Comparison of ENCODE assay signal across 1 cellular context in the genomic region with DNA sequence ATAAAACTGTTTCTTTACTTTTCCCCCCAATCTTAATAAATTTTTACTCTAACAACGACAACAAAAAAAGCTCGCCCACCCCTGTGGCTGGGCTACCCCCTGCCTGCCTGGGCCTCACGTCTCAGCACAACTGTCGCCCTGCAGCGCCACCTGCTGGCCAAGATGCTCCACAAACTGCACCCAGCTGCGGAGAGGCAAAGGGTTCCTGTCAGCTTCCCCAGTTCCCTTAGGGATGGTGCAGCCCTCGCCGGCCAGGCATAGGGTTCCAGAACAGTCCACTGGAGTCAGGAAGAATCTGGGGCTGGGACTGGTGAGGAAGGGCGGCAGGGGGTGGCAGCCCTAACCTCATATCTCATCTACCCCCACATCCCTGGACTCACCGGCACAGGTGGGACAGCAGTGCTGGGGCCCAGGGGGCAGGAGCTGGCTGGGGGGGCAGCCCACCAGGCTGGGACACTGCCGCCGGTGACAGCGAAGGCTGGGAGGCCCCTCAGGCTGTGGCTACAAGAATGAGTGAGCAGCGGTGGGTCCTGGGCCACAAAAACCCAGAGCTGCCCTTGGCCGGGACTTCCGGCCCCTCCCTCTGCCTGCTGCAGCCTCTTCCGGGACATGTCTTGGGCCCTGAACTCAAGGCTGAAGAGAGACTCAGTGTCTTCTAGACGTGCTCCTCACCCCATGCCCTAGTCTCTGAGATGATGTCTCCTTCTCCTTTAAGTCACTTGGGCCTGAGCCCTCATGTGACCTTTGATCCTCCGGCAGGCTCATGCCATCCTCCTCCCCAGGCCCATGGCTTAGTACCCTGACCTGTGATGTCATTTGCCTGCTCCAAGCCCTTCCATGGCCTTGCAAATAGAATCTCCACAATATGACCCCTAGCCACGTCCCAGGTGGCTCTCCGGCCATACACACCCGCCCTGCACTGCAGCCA.
TF ChIP-seq lines count a peak whose summit lies in the region.

No MANE protein-coding gene starts in this region.

TF ChIP-seq in GM12878, 131 proteins besides CTCF, POLR2A, EP300 and RAD21 (continues in another document):
- TF ChIP-seq IRF4 (IDR thresholded peaks at IDR 0.05; ENCODE audit: low read depth, low read length) (no peak), CBX5 (IDR thresholded peaks at IDR 0.05; ENCODE audit: low read depth) (peak; percentile 83; the same call in 1 of the 2 replicates), RBBP5 (conservative IDR thresholded peaks at IDR 0.05) (no peak), SREBF2 (IDR thresholded peaks at IDR 0.05; ENCODE audit: low read length) (no peak), MEF2A (IDR thresholded peaks at IDR 0.05; ENCODE audit: insufficient read depth, low read depth, low read length) (no peak), CREM (IDR thresholded peaks at IDR 0.05; ENCODE audit: low read depth) (peak; percentile 44; the same call in 1 of the 2 replicates), CREB1 (IDR thresholded peaks at IDR 0.05; ENCODE audit: low read depth) (no peak), JUNB (IDR thresholded peaks at IDR 0.05) (peak; percentile 73; the same call in 1 of the 2 replicates), DPF2 (IDR thresholded peaks at IDR 0.05) (peak; percentile 92), MEF2B (IDR thresholded peaks at IDR 0.05; ENCODE audit: partially characterized antibody, poor library complexity, severe bottlenecking) (peak; percentile 53), CBX3 (IDR thresholded peaks at IDR 0.05; ENCODE audit: borderline replicate concordance, low read depth) (no peak), PAX8 (IDR thresholded peaks at IDR 0.05) (no peak), RUNX3 (IDR thresholded peaks at IDR 0.05; ENCODE audit: low read length) (peak; percentile 94), PML (IDR thresholded peaks at IDR 0.05; ENCODE audit: low read length) (no peak), SMC3 (IDR thresholded peaks at IDR 0.05; ENCODE audit: borderline replicate concordance, low read length) (peak; percentile 78), ASH2L (IDR thresholded peaks at IDR 0.05; ENCODE audit: borderline replicate concordance, low read depth) (no peak), ZNF274 (IDR thresholded peaks at IDR 0.05; ENCODE audit: insufficient read depth, insufficient read length) (no peak), RB1 (IDR thresholded peaks at IDR 0.05; ENCODE audit: borderline replicate concordance) (0 out of 2 replicates have a peak, but pooled peaks have one; percentile 45), NR2C2 (IDR thresholded peaks at IDR 0.05; ENCODE audit: borderline replicate concordance, control insufficient read depth, insufficient read length, low read depth) (no peak), MTA3 (IDR thresholded peaks at IDR 0.05; ENCODE audit: borderline replicate concordance, low read length) (no peak), BMI1 (IDR thresholded peaks at IDR 0.05; ENCODE audit: borderline replicate concordance) (no peak), BCL11A (IDR thresholded peaks at IDR 0.05; ENCODE audit: low read depth, low read length) (peak; percentile 52; the same call in 1 of the 2 replicates), MTA2 (IDR thresholded peaks at IDR 0.05; ENCODE audit: low read depth) (no peak), MYC (IDR thresholded peaks at IDR 0.05; ENCODE audit: insufficient read depth, insufficient read length, insufficient replicate concordance, low read length, severe bottlenecking) (no peak), EGR1 (IDR thresholded peaks at IDR 0.05; ENCODE audit: borderline replicate concordance in 1 of 2, low read depth in 2 of 2, low read length in 2 of 2) (no peak)
- TF ChIP-seq, protein P1, sequence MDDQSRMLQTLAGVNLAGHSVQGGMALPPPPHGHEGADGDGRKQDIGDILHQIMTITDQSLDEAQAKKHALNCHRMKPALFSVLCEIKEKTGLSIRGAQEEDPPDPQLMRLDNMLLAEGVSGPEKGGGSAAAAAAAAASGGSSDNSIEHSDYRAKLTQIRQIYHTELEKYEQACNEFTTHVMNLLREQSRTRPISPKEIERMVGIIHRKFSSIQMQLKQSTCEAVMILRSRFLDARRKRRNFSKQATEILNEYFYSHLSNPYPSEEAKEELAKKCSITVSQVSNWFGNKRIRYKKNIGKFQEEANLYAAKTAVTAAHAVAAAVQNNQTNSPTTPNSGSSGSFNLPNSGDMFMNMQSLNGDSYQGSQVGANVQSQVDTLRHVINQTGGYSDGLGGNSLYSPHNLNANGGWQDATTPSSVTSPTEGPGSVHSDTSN (IDR thresholded peaks at IDR 0.05; ENCODE audit: insufficient replicate concordance, low read depth, low read length) = no peak
- TF ChIP-seq, protein P2, sequence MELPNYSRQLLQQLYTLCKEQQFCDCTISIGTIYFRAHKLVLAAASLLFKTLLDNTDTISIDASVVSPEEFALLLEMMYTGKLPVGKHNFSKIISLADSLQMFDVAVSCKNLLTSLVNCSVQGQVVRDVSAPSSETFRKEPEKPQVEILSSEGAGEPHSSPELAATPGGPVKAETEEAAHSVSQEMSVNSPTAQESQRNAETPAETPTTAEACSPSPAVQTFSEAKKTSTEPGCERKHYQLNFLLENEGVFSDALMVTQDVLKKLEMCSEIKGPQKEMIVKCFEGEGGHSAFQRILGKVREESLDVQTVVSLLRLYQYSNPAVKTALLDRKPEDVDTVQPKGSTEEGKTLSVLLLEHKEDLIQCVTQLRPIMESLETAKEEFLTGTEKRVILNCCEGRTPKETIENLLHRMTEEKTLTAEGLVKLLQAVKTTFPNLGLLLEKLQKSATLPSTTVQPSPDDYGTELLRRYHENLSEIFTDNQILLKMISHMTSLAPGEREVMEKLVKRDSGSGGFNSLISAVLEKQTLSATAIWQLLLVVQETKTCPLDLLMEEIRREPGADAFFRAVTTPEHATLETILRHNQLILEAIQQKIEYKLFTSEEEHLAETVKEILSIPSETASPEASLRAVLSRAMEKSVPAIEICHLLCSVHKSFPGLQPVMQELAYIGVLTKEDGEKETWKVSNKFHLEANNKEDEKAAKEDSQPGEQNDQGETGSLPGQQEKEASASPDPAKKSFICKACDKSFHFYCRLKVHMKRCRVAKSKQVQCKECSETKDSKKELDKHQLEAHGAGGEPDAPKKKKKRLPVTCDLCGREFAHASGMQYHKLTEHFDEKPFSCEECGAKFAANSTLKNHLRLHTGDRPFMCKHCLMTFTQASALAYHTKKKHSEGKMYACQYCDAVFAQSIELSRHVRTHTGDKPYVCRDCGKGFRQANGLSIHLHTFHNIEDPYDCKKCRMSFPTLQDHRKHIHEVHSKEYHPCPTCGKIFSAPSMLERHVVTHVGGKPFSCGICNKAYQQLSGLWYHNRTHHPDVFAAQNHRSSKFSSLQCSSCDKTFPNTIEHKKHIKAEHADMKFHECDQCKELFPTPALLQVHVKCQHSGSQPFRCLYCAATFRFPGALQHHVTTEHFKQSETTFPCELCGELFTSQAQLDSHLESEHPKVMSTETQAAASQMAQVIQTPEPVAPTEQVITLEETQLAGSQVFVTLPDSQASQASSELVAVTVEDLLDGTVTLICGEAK (IDR thresholded peaks at IDR 0.05; ENCODE audit: borderline replicate concordance) = peak; percentile 82
- TF ChIP-seq, protein P3, sequence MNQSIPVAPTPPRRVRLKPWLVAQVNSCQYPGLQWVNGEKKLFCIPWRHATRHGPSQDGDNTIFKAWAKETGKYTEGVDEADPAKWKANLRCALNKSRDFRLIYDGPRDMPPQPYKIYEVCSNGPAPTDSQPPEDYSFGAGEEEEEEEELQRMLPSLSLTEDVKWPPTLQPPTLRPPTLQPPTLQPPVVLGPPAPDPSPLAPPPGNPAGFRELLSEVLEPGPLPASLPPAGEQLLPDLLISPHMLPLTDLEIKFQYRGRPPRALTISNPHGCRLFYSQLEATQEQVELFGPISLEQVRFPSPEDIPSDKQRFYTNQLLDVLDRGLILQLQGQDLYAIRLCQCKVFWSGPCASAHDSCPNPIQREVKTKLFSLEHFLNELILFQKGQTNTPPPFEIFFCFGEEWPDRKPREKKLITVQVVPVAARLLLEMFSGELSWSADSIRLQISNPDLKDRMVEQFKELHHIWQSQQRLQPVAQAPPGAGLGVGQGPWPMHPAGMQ (IDR thresholded peaks at IDR 0.05; ENCODE audit: borderline replicate concordance) = no peak
- TF ChIP-seq, protein P4, sequence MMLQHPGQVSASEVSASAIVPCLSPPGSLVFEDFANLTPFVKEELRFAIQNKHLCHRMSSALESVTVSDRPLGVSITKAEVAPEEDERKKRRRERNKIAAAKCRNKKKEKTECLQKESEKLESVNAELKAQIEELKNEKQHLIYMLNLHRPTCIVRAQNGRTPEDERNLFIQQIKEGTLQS (IDR thresholded peaks at IDR 0.05; ENCODE audit: borderline replicate concordance, extremely low read depth, low read depth, low read length) = no peak
- TF ChIP-seq, protein P5, sequence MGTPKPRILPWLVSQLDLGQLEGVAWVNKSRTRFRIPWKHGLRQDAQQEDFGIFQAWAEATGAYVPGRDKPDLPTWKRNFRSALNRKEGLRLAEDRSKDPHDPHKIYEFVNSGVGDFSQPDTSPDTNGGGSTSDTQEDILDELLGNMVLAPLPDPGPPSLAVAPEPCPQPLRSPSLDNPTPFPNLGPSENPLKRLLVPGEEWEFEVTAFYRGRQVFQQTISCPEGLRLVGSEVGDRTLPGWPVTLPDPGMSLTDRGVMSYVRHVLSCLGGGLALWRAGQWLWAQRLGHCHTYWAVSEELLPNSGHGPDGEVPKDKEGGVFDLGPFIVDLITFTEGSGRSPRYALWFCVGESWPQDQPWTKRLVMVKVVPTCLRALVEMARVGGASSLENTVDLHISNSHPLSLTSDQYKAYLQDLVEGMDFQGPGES (IDR thresholded peaks at IDR 0.05) = no peak
- TF ChIP-seq, protein P6, sequence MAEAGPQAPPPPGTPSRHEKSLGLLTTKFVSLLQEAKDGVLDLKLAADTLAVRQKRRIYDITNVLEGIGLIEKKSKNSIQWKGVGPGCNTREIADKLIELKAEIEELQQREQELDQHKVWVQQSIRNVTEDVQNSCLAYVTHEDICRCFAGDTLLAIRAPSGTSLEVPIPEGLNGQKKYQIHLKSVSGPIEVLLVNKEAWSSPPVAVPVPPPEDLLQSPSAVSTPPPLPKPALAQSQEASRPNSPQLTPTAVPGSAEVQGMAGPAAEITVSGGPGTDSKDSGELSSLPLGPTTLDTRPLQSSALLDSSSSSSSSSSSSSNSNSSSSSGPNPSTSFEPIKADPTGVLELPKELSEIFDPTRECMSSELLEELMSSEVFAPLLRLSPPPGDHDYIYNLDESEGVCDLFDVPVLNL (IDR thresholded peaks at IDR 0.05; ENCODE audit: low read depth, low read length) = 0 out of 2 replicates have a peak, but pooled peaks have one; percentile 38
- TF ChIP-seq, protein P7, sequence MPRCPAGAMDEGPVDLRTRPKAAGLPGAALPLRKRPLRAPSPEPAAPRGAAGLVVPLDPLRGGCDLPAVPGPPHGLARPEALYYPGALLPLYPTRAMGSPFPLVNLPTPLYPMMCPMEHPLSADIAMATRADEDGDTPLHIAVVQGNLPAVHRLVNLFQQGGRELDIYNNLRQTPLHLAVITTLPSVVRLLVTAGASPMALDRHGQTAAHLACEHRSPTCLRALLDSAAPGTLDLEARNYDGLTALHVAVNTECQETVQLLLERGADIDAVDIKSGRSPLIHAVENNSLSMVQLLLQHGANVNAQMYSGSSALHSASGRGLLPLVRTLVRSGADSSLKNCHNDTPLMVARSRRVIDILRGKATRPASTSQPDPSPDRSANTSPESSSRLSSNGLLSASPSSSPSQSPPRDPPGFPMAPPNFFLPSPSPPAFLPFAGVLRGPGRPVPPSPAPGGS (IDR thresholded peaks at IDR 0.05; ENCODE audit: borderline replicate concordance, insufficient read depth, low read depth, low read length, poor library complexity, severe bottlenecking) = no peak
- TF ChIP-seq, protein P8, sequence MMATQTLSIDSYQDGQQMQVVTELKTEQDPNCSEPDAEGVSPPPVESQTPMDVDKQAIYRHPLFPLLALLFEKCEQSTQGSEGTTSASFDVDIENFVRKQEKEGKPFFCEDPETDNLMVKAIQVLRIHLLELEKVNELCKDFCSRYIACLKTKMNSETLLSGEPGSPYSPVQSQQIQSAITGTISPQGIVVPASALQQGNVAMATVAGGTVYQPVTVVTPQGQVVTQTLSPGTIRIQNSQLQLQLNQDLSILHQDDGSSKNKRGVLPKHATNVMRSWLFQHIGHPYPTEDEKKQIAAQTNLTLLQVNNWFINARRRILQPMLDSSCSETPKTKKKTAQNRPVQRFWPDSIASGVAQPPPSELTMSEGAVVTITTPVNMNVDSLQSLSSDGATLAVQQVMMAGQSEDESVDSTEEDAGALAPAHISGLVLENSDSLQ (IDR thresholded peaks at IDR 0.05) = 0 out of 2 replicates have a peak, but pooled peaks have one; percentile 5
- TF ChIP-seq, protein P9, sequence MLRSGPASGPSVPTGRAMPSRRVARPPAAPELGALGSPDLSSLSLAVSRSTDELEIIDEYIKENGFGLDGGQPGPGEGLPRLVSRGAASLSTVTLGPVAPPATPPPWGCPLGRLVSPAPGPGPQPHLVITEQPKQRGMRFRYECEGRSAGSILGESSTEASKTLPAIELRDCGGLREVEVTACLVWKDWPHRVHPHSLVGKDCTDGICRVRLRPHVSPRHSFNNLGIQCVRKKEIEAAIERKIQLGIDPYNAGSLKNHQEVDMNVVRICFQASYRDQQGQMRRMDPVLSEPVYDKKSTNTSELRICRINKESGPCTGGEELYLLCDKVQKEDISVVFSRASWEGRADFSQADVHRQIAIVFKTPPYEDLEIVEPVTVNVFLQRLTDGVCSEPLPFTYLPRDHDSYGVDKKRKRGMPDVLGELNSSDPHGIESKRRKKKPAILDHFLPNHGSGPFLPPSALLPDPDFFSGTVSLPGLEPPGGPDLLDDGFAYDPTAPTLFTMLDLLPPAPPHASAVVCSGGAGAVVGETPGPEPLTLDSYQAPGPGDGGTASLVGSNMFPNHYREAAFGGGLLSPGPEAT (IDR thresholded peaks at IDR 0.05; ENCODE audit: low read depth) = peak; percentile 53; the same call in 1 of the 2 replicates
- TF ChIP-seq, protein P10, sequence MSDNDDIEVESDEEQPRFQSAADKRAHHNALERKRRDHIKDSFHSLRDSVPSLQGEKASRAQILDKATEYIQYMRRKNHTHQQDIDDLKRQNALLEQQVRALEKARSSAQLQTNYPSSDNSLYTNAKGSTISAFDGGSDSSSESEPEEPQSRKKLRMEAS (IDR thresholded peaks at IDR 0.05; ENCODE audit: low read depth, low read length) = no peak
- TF ChIP-seq, protein P11, sequence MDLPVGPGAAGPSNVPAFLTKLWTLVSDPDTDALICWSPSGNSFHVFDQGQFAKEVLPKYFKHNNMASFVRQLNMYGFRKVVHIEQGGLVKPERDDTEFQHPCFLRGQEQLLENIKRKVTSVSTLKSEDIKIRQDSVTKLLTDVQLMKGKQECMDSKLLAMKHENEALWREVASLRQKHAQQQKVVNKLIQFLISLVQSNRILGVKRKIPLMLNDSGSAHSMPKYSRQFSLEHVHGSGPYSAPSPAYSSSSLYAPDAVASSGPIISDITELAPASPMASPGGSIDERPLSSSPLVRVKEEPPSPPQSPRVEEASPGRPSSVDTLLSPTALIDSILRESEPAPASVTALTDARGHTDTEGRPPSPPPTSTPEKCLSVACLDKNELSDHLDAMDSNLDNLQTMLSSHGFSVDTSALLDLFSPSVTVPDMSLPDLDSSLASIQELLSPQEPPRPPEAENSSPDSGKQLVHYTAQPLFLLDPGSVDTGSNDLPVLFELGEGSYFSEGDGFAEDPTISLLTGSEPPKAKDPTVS (IDR thresholded peaks at IDR 0.05; ENCODE audit: low read depth, low read length) = peak; percentile 82; the same call in 1 of the 2 replicates
